Comparison of ENCODE assay signal across 32 cellular contexts in genomic region chr7:121904120-121904519, GRCh38. TPM values are rescaled to one million over a fixed set of nuclear protein-coding genes. Genes with fewer than 3 reads are reported as not detected.
"Had no signal": no experiment of that assay in that cellular context is flagged by ENCODE, and none has a peak within 500 bp of the region (broad histone marks: within the 10 kb centered on the region; RNA-seq: fewer than 3 reads in every experiment).

No MANE protein-coding gene starts in this region.

- DNase-seq: cortex of kidney; effector CD8-positive, alpha-beta T cell; effector memory CD8-positive, alpha-beta T cell; endodermal cell; erythroblast; esophagus squamous epithelium; foreskin fibroblast; foreskin melanocyte; gastrocnemius medialis; glutamatergic neuron; head of caudate nucleus; heart right ventricle; hippocampal formation; left cardiac atrium; left lung; left ventricle myocardium superior; lower lobe of right lung; mesenchymal stem cell; mucosa of descending colon; naive B cell; naive thymus-derived CD8-positive, alpha-beta T cell had no signal

- FAIRE-seq: endometrium, islet of Langerhans, keratinocyte had no signal

- H3K4me3 Mint-ChIP-seq: dendritic cell treated with granulocyte-macrophage colony-stimulating factor and Interleukin-4, amounts not matched to agents 40 ng/mL and 50 ng/mL, for 4 days; effector memory CD8-positive, alpha-beta T cell; endodermal cell; mesothelial cell of epicardium; naive B cell; naive thymus-derived CD8-positive, alpha-beta T cell had no signal

- H3K36me3 ChIP-seq: esophagus squamous epithelium, gastrocnemius medialis, heart right ventricle, left lung, lower lobe of right lung had no signal

- H3K36me3 Mint-ChIP-seq: mesothelial cell of epicardium; naive B cell; naive thymus-derived CD8-positive, alpha-beta T cell had no signal

- H3K4me1 ChIP-seq: esophagus squamous epithelium, gastrocnemius medialis, heart right ventricle, left lung, lower lobe of right lung had no signal

- ATAC-seq: effector memory CD8-positive, alpha-beta T cell; esophagus mucosa; gastrocnemius medialis; heart right ventricle; left cardiac atrium; left lung; left ventricle myocardium superior; lower lobe of right lung; mucosa of descending colon; naive thymus-derived CD8-positive, alpha-beta T cell had no signal

- H3K9me3 ChIP-seq: esophagus squamous epithelium, gastrocnemius medialis, heart right ventricle, left lung, lower lobe of right lung, mucosa of descending colon had no signal

- H3K4me3 ChIP-seq: esophagus squamous epithelium, gastrocnemius medialis, heart right ventricle, left lung, lower lobe of right lung, mucosa of descending colon had no signal

- H3K27ac ChIP-seq: epithelial cell of prostate, esophagus squamous epithelium, gastrocnemius medialis, heart right ventricle, left lung, lower lobe of right lung had no signal

- H3K27me3 ChIP-seq: esophagus squamous epithelium, gastrocnemius medialis, heart right ventricle, left lung had no signal

- H3K4me1 Mint-ChIP-seq: endodermal cell; mesothelial cell of epicardium; naive B cell; naive thymus-derived CD8-positive, alpha-beta T cell had no signal

- H3K27ac Mint-ChIP-seq: dendritic cell treated with granulocyte-macrophage colony-stimulating factor and Interleukin-4, amounts not matched to agents 40 ng/mL and 50 ng/mL, for 4 days; effector memory CD8-positive, alpha-beta T cell; endodermal cell; mesothelial cell of epicardium; naive B cell; naive thymus-derived CD8-positive, alpha-beta T cell had no signal

- H3K27me3 Mint-ChIP-seq: dendritic cell treated with granulocyte-macrophage colony-stimulating factor and Interleukin-4, amounts not matched to agents 40 ng/mL and 50 ng/mL, for 4 days; effector memory CD8-positive, alpha-beta T cell; naive thymus-derived CD8-positive, alpha-beta T cell had no signal

- H3K9me3 Mint-ChIP-seq: dendritic cell treated with granulocyte-macrophage colony-stimulating factor and Interleukin-4, amounts not matched to agents 40 ng/mL and 50 ng/mL, for 4 days; endodermal cell; naive B cell had no signal

RNA-seq across cellular contexts. Expression of gene PTPRZ1, which starts 31.2 kb away (rescaled TPM):
- total RNA-seq: dermis microvascular lymphatic vessel endothelial cell; glomerular endothelial cell; lung microvascular endothelial cell; myocyte; naive thymus-derived CD8-positive, alpha-beta T cell had no signal
- polyA plus RNA-seq: naive thymus-derived CD8-positive, alpha-beta T cell had no signal
